10 cellular contexts compared by ENCODE assay signal in the genomic region with DNA sequence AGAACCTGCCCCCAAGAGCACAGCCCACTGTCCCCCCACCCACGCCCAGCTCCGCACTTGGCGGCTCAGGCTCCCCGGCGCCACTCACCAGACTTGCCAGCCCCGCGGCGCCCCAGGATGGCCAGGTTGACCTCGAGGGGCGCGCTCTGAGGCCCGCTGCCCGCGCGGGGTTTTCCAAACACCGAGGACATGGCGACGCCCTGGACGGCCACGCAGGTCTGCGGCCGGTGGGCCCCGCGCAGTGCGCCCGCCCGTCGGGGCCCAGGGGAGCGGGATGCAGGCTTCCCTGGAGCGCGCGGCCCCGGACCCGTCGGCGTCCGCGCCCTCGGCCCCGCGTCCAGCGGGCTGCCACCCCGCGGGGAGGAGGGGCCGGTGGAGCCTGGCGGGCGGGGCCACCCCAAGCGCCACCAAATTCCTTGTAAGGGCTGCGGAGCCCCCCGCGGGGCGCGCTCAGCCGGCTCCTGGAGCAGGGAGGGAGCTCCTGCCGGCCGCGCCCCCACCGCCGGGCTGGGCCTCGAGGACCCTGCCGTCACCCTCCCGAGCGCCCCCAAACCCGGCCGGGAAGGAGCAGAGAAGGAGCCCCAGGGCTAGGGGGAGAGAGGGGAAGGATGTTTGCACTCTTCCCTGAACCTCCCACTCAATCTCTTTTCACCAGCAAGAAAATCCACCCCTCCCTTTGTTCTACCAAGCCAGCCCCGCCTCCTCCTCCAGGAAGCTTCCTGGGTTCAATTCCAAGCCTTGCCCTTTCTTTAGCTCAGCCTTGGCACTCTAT. TPM values are rescaled to one million over a fixed set of nuclear protein-coding genes. Genes with fewer than 3 reads are reported as not detected.
DNase-seq lines count a peak whose midpoint lies in the region; ATAC-seq and TF ChIP-seq lines count a peak whose summit lies in the region.
"Had no signal": no experiment of that assay in that cellular context is flagged by ENCODE, and none has a peak within 500 bp of the region (broad histone marks: within the 10 kb centered on the region; RNA-seq: fewer than 3 reads in every experiment).

A gene with protein sequence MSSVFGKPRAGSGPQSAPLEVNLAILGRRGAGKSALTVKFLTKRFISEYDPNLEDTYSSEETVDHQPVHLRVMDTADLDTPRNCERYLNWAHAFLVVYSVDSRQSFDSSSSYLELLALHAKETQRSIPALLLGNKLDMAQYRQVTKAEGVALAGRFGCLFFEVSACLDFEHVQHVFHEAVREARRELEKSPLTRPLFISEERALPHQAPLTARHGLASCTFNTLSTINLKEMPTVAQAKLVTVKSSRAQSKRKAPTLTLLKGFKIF (minus strand): TSS at position 347 of the 772 bp plus-strand sequence. CDS start 156 bp downstream, at position 191.

- intact Hi-C loops in cardiac septum (cut with DNase I): no loop called here

- no peaks in the 10 kb centered on the region for H3K9me3 ChIP-seq in AG04450 (ENCODE audit: control insufficient read depth, insufficient read depth, low read length)
- no peaks in the 10 kb centered on the region for H3K9me3 ChIP-seq in SJCRH30 (replicated peaks)
- peaks cover 0 to 2% of the 10 kb centered on the region in 2 donors for H3K9me3 ChIP-seq in neuronal stem cell (replicated peaks in 1 of 2; ENCODE audit: control insufficient read depth in 2 of 2, insufficient read depth in 1 of 2, low read depth in 1 of 2, low read length in 2 of 2)

- H3K36me3 ChIP-seq in SJCRH30 (no peaks in the 10 kb centered on the region), neuronal stem cell (replicated peaks in 1 of 2; ENCODE audit: control insufficient read depth in 2 of 2, insufficient read depth in 2 of 2, low read length in 2 of 2) (no peaks in the 10 kb centered on the region)

- ATAC-seq in GM19397 (IDR thresholded peaks at IDR 0.05; ENCODE audit: unreplicated experiment): no peak

- CTCF ChIA-PET in AG04450 (lab: Charles Lee): interaction anchor here (1.0 to 4.1 kb wide), 6 partner anchors 10 to 34 kb away, joined by 3 to 27 read pairs (median 8); no protein-coding TSS in a partner anchor

- peak within 1 kb of the TSS; percentile 73 for H3K4me2 ChIP-seq in neuronal stem cell (ENCODE audit: insufficient read depth, low read length, poor library complexity, severe bottlenecking)

- peak within 1 kb of the TSS; percentile 76 for H2BK12ac ChIP-seq in neuronal stem cell (ENCODE audit: low read length)

- H2BK5ac ChIP-seq in neuronal stem cell (ENCODE audit: low read length): no peak within 1 kb of the TSS

- H2BK15ac ChIP-seq in neuronal stem cell (ENCODE audit: low read length): peak within 1 kb of the TSS; percentile 88

- TF ChIP-seq CTCF in AG04450 (IDR thresholded peaks at IDR 0.05; ENCODE audit: low read depth, low read length): no peak

- POLR2A ChIA-PET in AG04450 (lab: Yijun Ruan, JAX): interaction anchor here (0.5 to 2.9 kb wide), 7 partner anchors 9 to 237 kb away, joined by 3 to 32 read pairs (median 16); a partner anchor contains a TSS

- no CpG with 5 or more reads among the region's 66 CpGs for WGBS in neuronal stem cell (ENCODE audit: extremely low coverage in 2 of 2, insufficient read length in 2 of 2, insufficient replicate concordance in 1 of 2), 2 donors

- H3K27me3 ChIP-seq in AG04450 (ENCODE audit: control insufficient read depth, insufficient read depth, low read length): peaks cover 9% of the 10 kb centered on the region
- H3K27me3 ChIP-seq in SJCRH30: no peaks in the 10 kb centered on the region
- peaks cover 0 to 51% (median 0%) of the 10 kb centered on the region in 3 experiments for H3K27me3 ChIP-seq in neuronal stem cell (ENCODE audit: control insufficient read depth in 3 of 3, insufficient read depth in 3 of 3, low read depth in 1 of 3, low read length in 3 of 3)

- peak within 1 kb of the TSS; percentile 36 for H2BK120ac ChIP-seq in neuronal stem cell (ENCODE audit: low read depth, low read length)

- H3K27ac ChIP-seq in AG04450 (ENCODE audit: low read depth, low read length) (peak within 1 kb of the TSS; percentile 91), SJCRH30 (peak within 1 kb of the TSS; percentile 21; the same call in 1 of the 2 replicates), neuronal stem cell (replicated peaks; ENCODE audit: low read length) (peak within 1 kb of the TSS; percentile 1)

- no peak within 1 kb of the TSS for H4K91ac ChIP-seq in neuronal stem cell (ENCODE audit: low read depth, low read length, poor library complexity)

- no peak within 1 kb of the TSS for H3K4ac ChIP-seq in neuronal stem cell (ENCODE audit: low read length)

- H3K4me1 ChIP-seq in SJCRH30 (peaks cover 10% of the 10 kb centered on the region; the same call in 1 of the 2 replicates), neuronal stem cell (ENCODE audit: control insufficient read depth in 2 of 2, insufficient read depth in 1 of 2, low read depth in 1 of 2, low read length in 2 of 2) (peaks cover 8 to 24% of the 10 kb centered on the region in 2 donors)

- peak within 1 kb of the TSS; percentile 65 for H2AFZ ChIP-seq in neuronal stem cell (ENCODE audit: low read length)

- no peak within 1 kb of the TSS for H3K14ac ChIP-seq in neuronal stem cell (ENCODE audit: low read length)

- peak within 1 kb of the TSS; percentile 53 for H3K4me3 ChIP-seq in AG04450 (ENCODE audit: low read depth, low read length)
- no peak within 1 kb of the TSS for H3K4me3 ChIP-seq in SJCRH30
- H3K4me3 ChIP-seq in neuronal stem cell (ENCODE audit: low read length in 2 of 2): peak within 1 kb of the TSS in 1 of 2 donors; percentile 79

- no peak within 1 kb of the TSS for H3K23ac ChIP-seq in neuronal stem cell (ENCODE audit: low read depth, low read length, poor library complexity)

- H3K18ac ChIP-seq in neuronal stem cell (ENCODE audit: low read length): peak within 1 kb of the TSS; percentile 94

- no peaks in the 10 kb centered on the region for H3K79me1 ChIP-seq in neuronal stem cell (ENCODE audit: low read depth, low read length)

- no peak for DNase-seq in AG04450 (ENCODE audit: low read depth, low spot score)
- no peak for DNase-seq in SJCRH30
- DNase-seq in cardiac septum (ENCODE audit: low spot score): no peak
- no peak for DNase-seq in neuronal stem cell (ENCODE audit: low spot score)
- no peak for DNase-seq in effector CD8-positive, alpha-beta T cell (lab: John Stamatoyannopoulos, UW)
- no peak for DNase-seq in stimulated activated CD4-positive, alpha-beta T cell treated with anti-CD3 and anti-CD28 coated beads, Interleukin-4, amount 100 ng/mL, for 1 hour
- no peak for DNase-seq in activated CD4-positive, alpha-beta T cell treated with anti-CD3 and anti-CD28 coated beads for 1 hour
- DNase-seq: DMS79 had no signal

- peak within 1 kb of the TSS; percentile 83 for H3K9ac ChIP-seq in neuronal stem cell (ENCODE audit: low read depth, low read length, poor library complexity)

- H2AK5ac ChIP-seq in neuronal stem cell (ENCODE audit: low read depth, low read length): peak within 1 kb of the TSS; percentile 83

- H4K8ac ChIP-seq in neuronal stem cell (ENCODE audit: low read depth, low read length): no peak within 1 kb of the TSS

RNA-seq across cellular contexts. Expression of the gene that starts here (rescaled TPM):
- polyA plus RNA-seq in AG04450 (2011; rRNA removed): 11.4 and 13.8 TPM in 2 replicates
- 13.9 and 21.2 TPM in 2 replicates for polyA minus RNA-seq in AG04450 (2011; rRNA and poly(A)+ RNA removed)
- 0.08 TPM in 1 of 2 replicates, not detected in the other for total RNA-seq in SJCRH30 (2014; rRNA removed; shearing (Covaris generic))
- total RNA-seq in cardiac septum: 11.5 TPM
- polyA plus RNA-seq in neuronal stem cell (2013, experiment 1 of 2): 4.1 TPM
- polyA plus RNA-seq in neuronal stem cell (2013, experiment 2 of 2): 4.2 TPM
- polyA plus RNA-seq: neural cell had no signal

Comparison
In these comparisons a context has a peak if more than half of its experiments do, and no peak if none do; other contexts are left out.
1. RNA of the gene that starts here (total RNA-seq): 11.5 TPM in cardiac septum (single experiment); 0.08 TPM in SJCRH30; every median in the first group is over 10 times any median in the second.
2. H3K27ac ChIP-seq: peak in every context shown above with its lines; median percentile 91 in AG04450; 21 in SJCRH30; 1 in neuronal stem cell.